Comparison of ENCODE assay signal across 23 cellular contexts in genomic region chr5:142396436-142396835, GRCh38.
"Had no signal": no experiment of that assay in that cellular context is flagged by ENCODE, and none has a peak within 500 bp of the region (broad histone marks: within the 10 kb centered on the region; RNA-seq: fewer than 3 reads in every experiment).

No MANE protein-coding gene starts in this region.

- FAIRE-seq: HTR-8/SVneo, RCC 7860 had no signal

- H3K27ac ChIP-seq: HL-60, SJSA1, SK-N-MC had no signal

- H3K27me3 ChIP-seq: MG63, SJSA1 had no signal

- H3K4me3 ChIP-seq: MG63, SJSA1, SK-N-MC had no signal

- H3K4me1 ChIP-seq: SJSA1 had no signal

- DNase-seq: Karpas-422, KG1, MG63, NCI-H1092 treated with DMSO at 0.1 percent for 48 hours, NCI-H1436, NCI-H187, NCI-H2029, NCI-H2081 treated with DMSO at 0.1 percent for 48 hours, NCI-H2171, NCI-H226, NCI-H446, NCI-H510A, NCI-H524 treated with DMSO at 0.1 percent for 48 hours, NCI-H69, NCI-H774, Right ventricle myocardium superior, RPMI8226, SIG-M5 had no signal
